ENCODE assay signal across 9 cellular contexts in genomic region chr7:37440738-37441404, GRCh38. TPM values are rescaled to one million over a fixed set of nuclear protein-coding genes. Genes with fewer than 3 reads are reported as not detected.
DNase-seq lines count a peak whose midpoint lies in the region; ATAC-seq and TF ChIP-seq lines count a peak whose summit lies in the region.
"Had no signal": no experiment of that assay in that cellular context is flagged by ENCODE, and none has a peak within 500 bp of the region (broad histone marks: within the 10 kb centered on the region; RNA-seq: fewer than 3 reads in every experiment).

No MANE protein-coding gene starts in this region.

- intact Hi-C loops in activated naive CD4-positive, alpha-beta T cell treated with anti-CD3 and anti-CD28 coated beads for 36 hours (cut with micrococcal nuclease), result loop anchor here (10.0 kb wide), 4 partner anchors 836 to 1746 kb away; partner anchors contain the start of genes EEPD1 and HERPUD2
- intact Hi-C loops in right lobe of liver (cut with DNase I), result no loop called here

- no peaks in the 10 kb centered on the region for H3K27me3 Mint-ChIP-seq in activated naive CD4-positive, alpha-beta T cell treated with anti-CD3 and anti-CD28 coated beads for 36 hours (ENCODE audit: low read depth)

- H3K4me3 Mint-ChIP-seq in activated naive CD4-positive, alpha-beta T cell treated with anti-CD3 and anti-CD28 coated beads for 36 hours, result peak overlapping the region; percentile 65

- H3K36me3 Mint-ChIP-seq in activated naive CD4-positive, alpha-beta T cell treated with anti-CD3 and anti-CD28 coated beads for 36 hours (ENCODE audit: low read depth), result peaks cover 29% of the 10 kb centered on the region

- H3K36me3 ChIP-seq in right lobe of liver, result no peaks in the 10 kb centered on the region

- H3K4me1 ChIP-seq in right lobe of liver, result peaks cover 0 to 50% (median 18%) of the 10 kb centered on the region in 4 donors

- no peaks in the 10 kb centered on the region for H3K9me3 ChIP-seq in right lobe of liver

- TF ChIP-seq POLR2A in right lobe of liver (IDR thresholded peaks at IDR 0.05) (no peak), GM18505 (IDR thresholded peaks at IDR 0.05; ENCODE audit: borderline replicate concordance, extremely low read depth, insufficient read depth, insufficient read length) (no peak)

- DNase-seq in T follicular helper cell (ENCODE audit: low read depth) (peak; percentile 2), right lobe of liver (no peak), DMS153 treated with DMSO at 0.1 percent for 48 hours (lab: John Stamatoyannopoulos, UW; ENCODE audit: unreplicated experiment) (no peak)
- DNase-seq in activated naive CD4-positive, alpha-beta T cell treated with anti-CD3 and anti-CD28 coated beads for 36 hours, result peak; percentile 63
- DNase-seq in stimulated activated naive CD4-positive, alpha-beta T cell (lab: John Stamatoyannopoulos, UW), result peak in 5 of 6 experiments; percentile 4 to 59 (median 29)
- DNase-seq: NCI-H526 treated with DMSO at 0.1 percent for 48 hours had no signal

- ATAC-seq in right lobe of liver (peak; percentile 57 to 71 (median 62)), GM18505 (IDR thresholded peaks at IDR 0.05; ENCODE audit: unreplicated experiment) (no peak), HG03354 (IDR thresholded peaks at IDR 0.05; ENCODE audit: poor library complexity, severe bottlenecking, unreplicated experiment) (no peak), HG02852 (IDR thresholded peaks at IDR 0.05; ENCODE audit: unreplicated experiment) (no peak)

- peak overlapping the region; percentile 3 to 85 (median 76) for H3K27ac ChIP-seq in right lobe of liver

- 27% methylated on average over 8 of the region's 8 CpGs for WGBS in right lobe of liver (ENCODE audit: insufficient coverage, low coverage, low lambda C conversion rate, missing lambda C conversion rate)

- peaks cover 90% of the 10 kb centered on the region for H3K4me1 Mint-ChIP-seq in activated naive CD4-positive, alpha-beta T cell treated with anti-CD3 and anti-CD28 coated beads for 36 hours (ENCODE audit: low read depth)

- H3K27ac Mint-ChIP-seq in activated naive CD4-positive, alpha-beta T cell treated with anti-CD3 and anti-CD28 coated beads for 36 hours, result peak overlapping the region; percentile 97

- CTCF ChIA-PET in activated naive CD4-positive, alpha-beta T cell treated with anti-CD3 and anti-CD28 coated beads for 36 hours (lab: Charles Lee), result interaction anchor here (0.8 to 2.2 kb wide), 5 partner anchors 11 to 156 kb away, joined by 3 to 8 read pairs (median 4); no protein-coding TSS in a partner anchor

- H3K27me3 ChIP-seq in right lobe of liver, result no peaks in the 10 kb centered on the region

- no peak overlapping the region for H3K4me3 ChIP-seq in right lobe of liver

- TF ChIP-seq CTCF in right lobe of liver (IDR thresholded peaks at IDR 0.05), result no peak

- H3K9me3 Mint-ChIP-seq in activated naive CD4-positive, alpha-beta T cell treated with anti-CD3 and anti-CD28 coated beads for 36 hours, result no peaks in the 10 kb centered on the region

RNA-seq across cellular contexts. Expression of gene ELMO1, which starts 7.8 kb away (rescaled TPM):
- 100 to 1,000 TPM; 129 to 137 TPM for total RNA-seq in activated naive CD4-positive, alpha-beta T cell treated with anti-CD3 and anti-CD28 coated beads for 36 hours
- 10 to 100 TPM; 18.4 to 55.4 (median 25.1) TPM for total RNA-seq in right lobe of liver

Comparison
In these comparisons a context has a peak if more than half of its experiments do, and no peak if none do; other contexts are left out.
1. DNase-seq: peak in T follicular helper cell (single experiment), activated naive CD4-positive, alpha-beta T cell treated with anti-CD3 and anti-CD28 coated beads for 36 hours (single experiment) and stimulated activated naive CD4-positive, alpha-beta T cell (5 of 6); none in right lobe of liver (0 of 3) and DMS153 treated with DMSO at 0.1 percent for 48 hours (single experiment).
2. ATAC-seq: peak in right lobe of liver (4 of 4); none in GM18505 (single experiment), HG03354 (single experiment) and HG02852 (single experiment).